In genomic region chr5:108642170-108642906, GRCh38 we compare ENCODE assay signal across 1 cellular context.
A peak's percentile ranks its signal among the peaks of the same experiment; 100 is the strongest.
TF ChIP-seq lines count a peak whose summit lies in the region.

No MANE protein-coding gene starts in this region.

TF ChIP-seq in K562, 482 proteins besides CTCF, POLR2A, EP300 and RAD21 (continued from another document):
- TF ChIP-seq PBX2 (CRISPR knock-in tag; IDR thresholded peaks at IDR 0.05; ENCODE audit: low read depth) (no peak), PBX2 (tag; conservative IDR thresholded peaks at IDR 0.05; ENCODE audit: low read depth) (peak; percentile 88), E2F8 (IDR thresholded peaks at IDR 0.05; ENCODE audit: low read depth, partially characterized antibody) (peak; percentile 50), DEAF1 (CRISPR knock-in tag; IDR thresholded peaks at IDR 0.05) (peak; percentile 91), POLR2B (IDR thresholded peaks at IDR 0.05; ENCODE audit: low read depth, partially characterized antibody) (no peak), ATF3 (IDR thresholded peaks at IDR 0.05) (peak; percentile 34; the same call in 1 of the 2 replicates), ATF3 (CRISPR knock-in tag; conservative IDR thresholded peaks at IDR 0.05) (0 out of 2 replicates have a peak, but pooled peaks have one; percentile 40), CREM (IDR thresholded peaks at IDR 0.05; ENCODE audit: low read depth) (peak; percentile 62; the same call in 1 of the 2 replicates), PKNOX1 (IDR thresholded peaks at IDR 0.05) (peak; percentile 97), GATA2 (CRISPR knock-in tag; IDR thresholded peaks at IDR 0.05) (peak; percentile 56), MYNN (IDR thresholded peaks at IDR 0.05) (0 out of 2 replicates have a peak, but pooled peaks have one; percentile 22), MYNN (CRISPR knock-in tag; IDR thresholded peaks at IDR 0.05) (no peak), ZNF512 (tag; IDR thresholded peaks at IDR 0.05) (peak; percentile 83)
TF ChIP-seq in K562: peak in this region for 47.
